In the genomic region with DNA sequence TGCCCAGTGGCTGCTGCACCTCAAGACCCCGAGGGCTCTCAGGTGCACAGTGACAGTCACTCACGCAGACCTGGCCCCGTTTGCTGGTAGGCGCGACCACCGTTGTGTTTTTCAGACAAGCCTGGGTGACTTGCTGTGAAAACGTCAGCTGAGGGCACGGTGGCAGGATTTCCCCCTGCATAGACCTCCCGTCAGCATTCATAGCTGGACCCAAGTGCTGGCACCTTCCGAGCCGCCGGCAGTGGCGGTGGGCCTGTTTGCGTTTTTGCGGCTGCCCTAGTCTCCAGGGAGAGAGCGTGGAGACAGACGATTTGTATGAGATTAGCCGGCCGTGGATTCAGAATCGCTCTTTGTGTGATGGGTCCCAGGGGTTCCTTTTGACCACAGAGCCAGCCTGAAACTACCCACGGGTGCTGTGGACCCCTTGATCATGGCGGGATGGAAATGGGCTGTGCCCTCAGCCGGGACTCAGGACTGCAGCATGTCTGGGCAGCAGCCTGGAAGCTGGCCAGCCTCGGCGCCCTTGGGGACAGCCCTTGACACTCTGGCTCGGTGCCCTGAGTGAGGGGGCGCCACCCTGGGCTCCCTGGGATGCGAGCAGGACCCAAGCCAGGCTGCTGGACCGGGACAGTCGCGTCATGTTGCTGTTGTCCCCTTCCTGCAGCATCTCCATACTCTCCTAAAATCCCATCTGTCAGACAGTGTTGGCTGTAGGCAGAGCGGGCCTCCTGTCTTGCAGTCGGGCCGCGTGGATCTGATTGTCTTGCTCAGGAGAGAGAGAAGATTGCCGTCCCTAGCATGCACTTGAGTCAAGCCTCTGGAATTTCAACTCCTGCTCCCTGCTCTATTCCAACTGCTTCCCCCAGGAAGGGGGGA, we compare ENCODE assay signal across 9 cellular contexts. TPM values are rescaled to one million over a fixed set of nuclear protein-coding genes. Genes with fewer than 3 reads are reported as not detected.
DNase-seq lines count a peak whose midpoint lies in the region; ATAC-seq and TF ChIP-seq lines count a peak whose summit lies in the region.
"Had no signal": no experiment of that assay in that cellular context is flagged by ENCODE, and none has a peak within 500 bp of the region (broad histone marks: within the 10 kb centered on the region; RNA-seq: fewer than 3 reads in every experiment).

No MANE protein-coding gene starts in this region.

- no peak for TF ChIP-seq CTCF in neural crest cell (conservative IDR thresholded peaks at IDR 0.05)
- TF ChIP-seq CTCF in CD8-positive, alpha-beta T cell (IDR thresholded peaks at IDR 0.05) = no peak

- peak overlapping the region; percentile 59 for H3K27ac ChIP-seq in epithelial cell of prostate
- H3K27ac ChIP-seq in CD8-positive, alpha-beta T cell (ENCODE audit: low read depth, low read length) = no peak overlapping the region
- H3K27ac ChIP-seq: KMS-11 had no signal

- H3K4me3 Mint-ChIP-seq in neural crest cell = peak overlapping the region; percentile 33
- H3K4me3 Mint-ChIP-seq in CD8-positive, alpha-beta T cell = no peak overlapping the region

- no peak overlapping the region for H3K4me3 ChIP-seq in CD8-positive, alpha-beta T cell (ENCODE audit: low read depth, low read length)

- H3K36me3 ChIP-seq in CD8-positive, alpha-beta T cell (ENCODE audit: insufficient read depth, low read length) = no peaks in the 10 kb centered on the region

- no peaks in the 10 kb centered on the region for H3K36me3 Mint-ChIP-seq in neural crest cell (ENCODE audit: low read depth)
- H3K36me3 Mint-ChIP-seq in CD8-positive, alpha-beta T cell = peaks cover 24% of the 10 kb centered on the region

- CTCF ChIA-PET in CD8-positive, alpha-beta T cell (lab: Charles Lee) = no interaction called here

- peaks cover 8% of the 10 kb centered on the region for H3K4me1 ChIP-seq in CD8-positive, alpha-beta T cell (ENCODE audit: insufficient read depth, low read length)

- intact Hi-C loops in CD8-positive, alpha-beta T cell (cut with DNase I, micrococcal nuclease) = no loop called here

- peaks cover 33% of the 10 kb centered on the region for H3K4me1 Mint-ChIP-seq in neural crest cell
- H3K4me1 Mint-ChIP-seq in CD8-positive, alpha-beta T cell (ENCODE audit: low read depth) = peaks cover 31% of the 10 kb centered on the region

- H3K9me3 Mint-ChIP-seq in neural crest cell = no peaks in the 10 kb centered on the region
- H3K9me3 Mint-ChIP-seq in CD8-positive, alpha-beta T cell = no peaks in the 10 kb centered on the region

- H3K27me3 Mint-ChIP-seq in neural crest cell (ENCODE audit: low read depth) = no peaks in the 10 kb centered on the region
- H3K27me3 Mint-ChIP-seq in CD8-positive, alpha-beta T cell (ENCODE audit: low read depth) = no peaks in the 10 kb centered on the region

- ATAC-seq in GM19397 (IDR thresholded peaks at IDR 0.05; ENCODE audit: unreplicated experiment) (no peak), GM21381 (IDR thresholded peaks at IDR 0.05; ENCODE audit: unreplicated experiment) (no peak)
- no peak for ATAC-seq in CD8-positive, alpha-beta T cell

- H3K9me3 ChIP-seq in CD8-positive, alpha-beta T cell (ENCODE audit: low read length) = no peaks in the 10 kb centered on the region

- no peaks in the 10 kb centered on the region for H3K27me3 ChIP-seq in CD8-positive, alpha-beta T cell (ENCODE audit: insufficient read depth, low read length)

- peak overlapping the region; percentile 75 for H3K27ac Mint-ChIP-seq in neural crest cell (ENCODE audit: unreplicated experiment)
- H3K27ac Mint-ChIP-seq in CD8-positive, alpha-beta T cell = no peak overlapping the region

- DNase-seq in AG08395 (ENCODE audit: low spot score) (peak; percentile 83), M059J (ENCODE audit: low read depth) (peak; percentile 88), epithelial cell of prostate (ENCODE audit: low read depth, low spot score) (no peak), neural crest cell (ENCODE audit: low read depth, low spot score) (no peak)
- no peak for DNase-seq in activated CD4-positive, CD25-positive, alpha-beta regulatory T cell treated with anti-CD3 and anti-CD28 coated beads, Interleukin-2, amount 50 U/mL, for 72 hours
- no peak for DNase-seq in CD8-positive, alpha-beta T cell

- POLR2A ChIA-PET in CD8-positive, alpha-beta T cell (lab: Charles Lee) = no interaction called here

RNA-seq across cellular contexts. Expression of a gene that starts 8.6 kb away (rescaled TPM):
- 9.8 and 24.9 TPM in 2 replicates for total RNA-seq in M059J (2014; rRNA removed; shearing (Covaris generic))
- 43.3 and 45.4 TPM in 2 replicates for total RNA-seq in neural crest cell
- 100 to 1,000 TPM; 111 to 121 TPM for total RNA-seq in CD8-positive, alpha-beta T cell

Comparison
In these comparisons a context has a peak if more than half of its experiments do, and no peak if none do; other contexts are left out.
1. DNase-seq: peak in AG08395 (single experiment) and M059J (single experiment); none in epithelial cell of prostate (single experiment), neural crest cell (single experiment), activated CD4-positive, CD25-positive, alpha-beta regulatory T cell treated with anti-CD3 and anti-CD28 coated beads, Interleukin-2, amount 50 U/mL, for 72 hours (single experiment) and CD8-positive, alpha-beta T cell (0 of 7).